In the genomic region with DNA sequence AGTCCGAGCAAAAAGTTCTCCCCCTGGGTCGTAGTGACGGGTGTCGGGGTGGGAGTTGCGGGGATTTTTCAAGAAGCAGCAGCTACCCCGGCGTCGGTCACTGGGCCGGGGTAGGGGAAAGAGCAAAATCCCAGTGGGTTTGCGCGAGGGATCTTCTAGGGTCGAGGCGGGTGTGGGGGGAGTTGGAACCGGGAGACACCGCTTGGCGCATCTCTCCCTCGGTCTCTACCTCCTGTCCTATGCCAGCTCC, we compare ENCODE assay signal across 1 cellular context.
TF ChIP-seq lines count a peak whose summit lies in the region.

No MANE protein-coding gene starts in this region.

TF ChIP-seq in HEK293, 187 proteins besides CTCF, POLR2A, EP300 and RAD21 (continued from another document):
- TF ChIP-seq, protein P1, sequence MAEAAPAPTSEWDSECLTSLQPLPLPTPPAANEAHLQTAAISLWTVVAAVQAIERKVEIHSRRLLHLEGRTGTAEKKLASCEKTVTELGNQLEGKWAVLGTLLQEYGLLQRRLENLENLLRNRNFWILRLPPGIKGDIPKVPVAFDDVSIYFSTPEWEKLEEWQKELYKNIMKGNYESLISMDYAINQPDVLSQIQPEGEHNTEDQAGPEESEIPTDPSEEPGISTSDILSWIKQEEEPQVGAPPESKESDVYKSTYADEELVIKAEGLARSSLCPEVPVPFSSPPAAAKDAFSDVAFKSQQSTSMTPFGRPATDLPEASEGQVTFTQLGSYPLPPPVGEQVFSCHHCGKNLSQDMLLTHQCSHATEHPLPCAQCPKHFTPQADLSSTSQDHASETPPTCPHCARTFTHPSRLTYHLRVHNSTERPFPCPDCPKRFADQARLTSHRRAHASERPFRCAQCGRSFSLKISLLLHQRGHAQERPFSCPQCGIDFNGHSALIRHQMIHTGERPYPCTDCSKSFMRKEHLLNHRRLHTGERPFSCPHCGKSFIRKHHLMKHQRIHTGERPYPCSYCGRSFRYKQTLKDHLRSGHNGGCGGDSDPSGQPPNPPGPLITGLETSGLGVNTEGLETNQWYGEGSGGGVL (tag by site-specific recombination; IDR thresholded peaks at IDR 0.05) = peak; percentile 9; the same call in 1 of the 2 replicates
- no peak for TF ChIP-seq ZNF169 (tag by site-specific recombination; IDR thresholded peaks at IDR 0.05)
- TF ChIP-seq, protein P2, sequence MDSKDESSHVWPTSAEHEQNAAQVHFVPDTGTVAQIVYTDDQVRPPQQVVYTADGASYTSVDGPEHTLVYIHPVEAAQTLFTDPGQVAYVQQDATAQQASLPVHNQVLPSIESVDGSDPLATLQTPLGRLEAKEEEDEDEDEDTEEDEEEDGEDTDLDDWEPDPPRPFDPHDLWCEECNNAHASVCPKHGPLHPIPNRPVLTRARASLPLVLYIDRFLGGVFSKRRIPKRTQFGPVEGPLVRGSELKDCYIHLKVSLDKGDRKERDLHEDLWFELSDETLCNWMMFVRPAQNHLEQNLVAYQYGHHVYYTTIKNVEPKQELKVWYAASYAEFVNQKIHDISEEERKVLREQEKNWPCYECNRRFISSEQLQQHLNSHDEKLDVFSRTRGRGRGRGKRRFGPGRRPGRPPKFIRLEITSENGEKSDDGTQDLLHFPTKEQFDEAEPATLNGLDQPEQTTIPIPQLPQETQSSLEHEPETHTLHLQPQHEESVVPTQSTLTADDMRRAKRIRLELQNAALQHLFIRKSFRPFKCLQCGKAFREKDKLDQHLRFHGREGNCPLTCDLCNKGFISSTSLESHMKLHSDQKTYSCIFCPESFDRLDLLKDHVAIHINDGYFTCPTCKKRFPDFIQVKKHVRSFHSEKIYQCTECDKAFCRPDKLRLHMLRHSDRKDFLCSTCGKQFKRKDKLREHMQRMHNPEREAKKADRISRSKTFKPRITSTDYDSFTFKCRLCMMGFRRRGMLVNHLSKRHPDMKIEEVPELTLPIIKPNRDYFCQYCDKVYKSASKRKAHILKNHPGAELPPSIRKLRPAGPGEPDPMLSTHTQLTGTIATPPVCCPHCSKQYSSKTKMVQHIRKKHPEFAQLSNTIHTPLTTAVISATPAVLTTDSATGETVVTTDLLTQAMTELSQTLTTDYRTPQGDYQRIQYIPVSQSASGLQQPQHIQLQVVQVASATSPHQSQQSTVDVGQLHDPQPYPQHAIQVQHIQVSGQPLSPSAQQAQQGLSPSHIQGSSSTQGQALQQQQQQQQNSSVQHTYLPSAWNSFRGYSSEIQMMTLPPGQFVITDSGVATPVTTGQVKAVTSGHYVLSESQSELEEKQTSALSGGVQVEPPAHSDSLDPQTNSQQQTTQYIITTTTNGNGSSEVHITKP (tag by site-specific recombination; IDR thresholded peaks at IDR 0.05) = peak; percentile 98
- TF ChIP-seq ZBTB8A (tag by site-specific recombination; IDR thresholded peaks at IDR 0.05) = no peak
